12 cellular contexts compared by ENCODE assay signal in genomic region chr11:6627762-6628241, GRCh38. TPM values are rescaled to one million over a fixed set of nuclear protein-coding genes. Genes with fewer than 3 reads are reported as not detected.
DNase-seq lines count a peak whose midpoint lies in the region; ATAC-seq, FAIRE-seq and TF ChIP-seq lines count a peak whose summit lies in the region.
"Had no signal": no experiment of that assay in that cellular context is flagged by ENCODE, and none has a peak within 500 bp of the region (broad histone marks: within the 10 kb centered on the region; RNA-seq: fewer than 3 reads in every experiment).

No MANE protein-coding gene starts in this region.

- no peak overlapping the region for H2AFZ ChIP-seq in PC-3 (ENCODE audit: low read length)

- peak; percentile 60 for FAIRE-seq in GM12891 (lab: Jason Lieb, UNC)
- FAIRE-seq: astrocyte, frontal cortex had no signal

- POLR2A ChIA-PET in PC-3 (lab: Charles Lee; ENCODE audit: unreplicated experiment), result interaction anchor here (0.8 kb wide), 1 partner anchor 8 kb away, joined by 7 read pairs; the partner anchor contains the start of gene TPP1

- DNase-seq in GM12891 (ENCODE audit: insufficient read length, low spot score) (no peak), T1000 (lab: John Stamatoyannopoulos, UW) (no peak), PC-3 (no peak)
- peak; percentile 63 for DNase-seq in activated naive CD4-positive, alpha-beta T cell treated with anti-CD3 and anti-CD28 coated beads, Interleukin-2, amount 10 ng/mL, durations not matched to agents 7 days and 5 days
- DNase-seq: HFFc6, NCI-H2081 had no signal

- H3K36me3 Mint-ChIP-seq in activated naive CD4-positive, alpha-beta T cell treated with anti-CD3 and anti-CD28 coated beads, Interleukin-2, amount 10 ng/mL, durations not matched to agents 7 days and 5 days, result no peaks in the 10 kb centered on the region

- H3K4me1 Mint-ChIP-seq in activated naive CD4-positive, alpha-beta T cell treated with anti-CD3 and anti-CD28 coated beads, Interleukin-2, amount 10 ng/mL, durations not matched to agents 7 days and 5 days, result peaks cover 24% of the 10 kb centered on the region

- H3F3A ChIP-seq in PC-3 (ENCODE audit: low read length, unreplicated experiment), result no peaks in the 10 kb centered on the region

- H3K27me3 ChIP-seq in PC-3 (ENCODE audit: low read length), result no peaks in the 10 kb centered on the region

- TF ChIP-seq CTCF in PC-3 (conservative IDR thresholded peaks at IDR 0.05; ENCODE audit: low read depth, low read length), result no peak

- CTCF ChIA-PET in activated naive CD4-positive, alpha-beta T cell treated with anti-CD3 and anti-CD28 coated beads, Interleukin-2, amount 10 ng/mL, durations not matched to agents 7 days and 5 days (lab: Charles Lee), result interaction anchor here (0.7 to 1.5 kb wide), 5 partner anchors 9 to 249 kb away, joined by 3 to 6 read pairs (median 3); partner anchors contain the start of genes ILK, RRP8 and TPP1
- CTCF ChIA-PET in PC-3 (lab: Charles Lee), result no interaction called here

- no peak overlapping the region for H3K4me3 ChIP-seq in PC-3 (ENCODE audit: low read length)

- no peaks in the 10 kb centered on the region for H3K27me3 Mint-ChIP-seq in activated naive CD4-positive, alpha-beta T cell treated with anti-CD3 and anti-CD28 coated beads, Interleukin-2, amount 10 ng/mL, durations not matched to agents 7 days and 5 days

- ATAC-seq in GM19351 (IDR thresholded peaks at IDR 0.05; ENCODE audit: unreplicated experiment), result peak; percentile 79
- ATAC-seq in HG03108 (IDR thresholded peaks at IDR 0.05; ENCODE audit: unreplicated experiment), result peak; percentile 61
- ATAC-seq in HG03025 (IDR thresholded peaks at IDR 0.05; ENCODE audit: low FRiP score, unreplicated experiment), result no peak
- ATAC-seq in HG02870 (IDR thresholded peaks at IDR 0.05; ENCODE audit: unreplicated experiment), result no peak
- no peak for ATAC-seq in PC-3

- no peaks in the 10 kb centered on the region for H3K9me3 ChIP-seq in PC-3 (ENCODE audit: low read length)

- H3K4me3 Mint-ChIP-seq in activated naive CD4-positive, alpha-beta T cell treated with anti-CD3 and anti-CD28 coated beads, Interleukin-2, amount 10 ng/mL, durations not matched to agents 7 days and 5 days, result peak overlapping the region; percentile 4
- H3K4me3 Mint-ChIP-seq: HFFc6 had no signal

- H3K27ac Mint-ChIP-seq in activated naive CD4-positive, alpha-beta T cell treated with anti-CD3 and anti-CD28 coated beads, Interleukin-2, amount 10 ng/mL, durations not matched to agents 7 days and 5 days, result peak overlapping the region; percentile 76
- H3K27ac Mint-ChIP-seq: HFFc6 had no signal

- intact Hi-C loops in PC-3 (cut with micrococcal nuclease), result no loop called here

- BruUV-seq in PC-3 (replicated peaks; lab: Mats Ljungman, UMichigan), result no TSS peak

- H3K9me3 Mint-ChIP-seq in activated naive CD4-positive, alpha-beta T cell treated with anti-CD3 and anti-CD28 coated beads, Interleukin-2, amount 10 ng/mL, durations not matched to agents 7 days and 5 days, result no peaks in the 10 kb centered on the region
- H3K9me3 Mint-ChIP-seq: HFFc6 had no signal

- H4K20me1 ChIP-seq in PC-3 (ENCODE audit: low read length), result no peaks in the 10 kb centered on the region

- H3K4me1 ChIP-seq in PC-3 (ENCODE audit: insufficient read depth, low read length), result no peaks in the 10 kb centered on the region

- H3K36me3 ChIP-seq in PC-3 (ENCODE audit: low read depth, low read length), result no peaks in the 10 kb centered on the region

- H3K4me2 ChIP-seq in PC-3 (ENCODE audit: low read length), result no peak overlapping the region

- no peak for TF ChIP-seq POLR2A in GM12891 (IDR thresholded peaks at IDR 0.05; ENCODE audit: low read depth, low read length)

- no peak overlapping the region for H3K9ac ChIP-seq in PC-3 (ENCODE audit: low read length)

- H3K79me2 ChIP-seq in PC-3 (ENCODE audit: low read length), result no peaks in the 10 kb centered on the region

- no peak overlapping the region for H3K27ac ChIP-seq in PC-3 (ENCODE audit: low read length)

- no peaks in the 10 kb centered on the region for H3K9me2 ChIP-seq in PC-3 (replicated peaks; ENCODE audit: low read length)

TF ChIP-seq in GM12891, 5 proteins besides CTCF, POLR2A, EP300 and RAD21:
- TF ChIP-seq SPI1 (IDR thresholded peaks at IDR 0.05; ENCODE audit: low read depth, low read length) (no peak), POLR2AphosphoS5 (IDR thresholded peaks at IDR 0.05; ENCODE audit: low read depth, low read length) (no peak), POU2F2 (IDR thresholded peaks at IDR 0.05; ENCODE audit: low read depth, low read length) (no peak), TAF1 (IDR thresholded peaks at IDR 0.05; ENCODE audit: low read depth, low read length) (no peak), PAX5 (IDR thresholded peaks at IDR 0.05; ENCODE audit: insufficient read depth, low read length, severe bottlenecking) (no peak)

RNA-seq across cellular contexts. Expression of gene TPP1, which starts 8.6 kb away (rescaled TPM):
- 49.7 TPM for polyA plus RNA-seq in GM12891 (2012; ENCODE audit: low read depth, missing spikeins)
- total RNA-seq in PC-3 (2014; rRNA removed), result 21.6 and 48.3 TPM in 2 replicates

RNA-seq across cellular contexts. Expression of gene TAF10, which starts 15.8 kb away (rescaled TPM):
- 241 TPM for polyA plus RNA-seq in GM12891 (2012; ENCODE audit: low read depth, missing spikeins)
- 102 and 128 TPM in 2 replicates for total RNA-seq in PC-3 (2014; rRNA removed)

RNA-seq across cellular contexts. Expression of gene ILK, which starts 24.2 kb away (rescaled TPM):
- 56.8 TPM for polyA plus RNA-seq in GM12891 (2012; ENCODE audit: low read depth, missing spikeins)
- total RNA-seq in PC-3 (2014; rRNA removed), result 73.0 and 73.9 TPM in 2 replicates

RNA-seq across cellular contexts. Expression of gene RRP8, which starts 24.4 kb away (rescaled TPM):
- polyA plus RNA-seq in GM12891 (2012; ENCODE audit: low read depth, missing spikeins), result 15.0 TPM
- 15.1 and 16.9 TPM in 2 replicates for total RNA-seq in PC-3 (2014; rRNA removed)

RNA-seq across cellular contexts. Expression of gene DCHS1, which starts 27.8 kb away (rescaled TPM):
- 0.98 TPM for polyA plus RNA-seq in GM12891 (2012; ENCODE audit: low read depth, missing spikeins)
- under 0.01 TPM in 1 of 2 replicates, not detected in the other for total RNA-seq in PC-3 (2014; rRNA removed)

Comparison
In these comparisons a context has a peak if more than half of its experiments do, and no peak if none do; other contexts are left out.
1. ATAC-seq: peak in GM19351 (single experiment) and HG03108 (single experiment); none in HG03025 (single experiment), HG02870 (single experiment) and PC-3 (single experiment).